Comparison of ENCODE assay signal across 25 cellular contexts in the genomic region with DNA sequence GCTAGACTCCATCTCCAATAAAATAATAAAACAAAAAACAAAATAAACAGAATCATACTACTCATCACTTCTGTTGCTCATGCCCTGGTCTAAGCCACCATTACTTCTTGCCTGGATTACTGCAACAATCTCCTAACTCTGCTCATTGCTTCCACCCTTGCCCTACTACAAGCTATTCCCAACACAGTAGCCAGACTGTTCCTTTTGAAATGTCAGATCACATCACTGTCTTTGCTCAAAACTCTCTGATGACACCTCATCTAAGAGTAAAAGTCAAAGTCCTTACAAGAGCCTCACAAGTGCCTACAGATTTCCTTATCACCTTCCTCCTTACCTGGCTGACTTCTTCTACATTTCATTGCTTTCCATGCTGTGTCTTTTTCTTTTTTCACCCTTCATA.
"Had no signal": no experiment of that assay in that cellular context is flagged by ENCODE, and none has a peak within 500 bp of the region (broad histone marks: within the 10 kb centered on the region; RNA-seq: fewer than 3 reads in every experiment).

No MANE protein-coding gene starts in this region.

- H3K27ac Mint-ChIP-seq: dendritic cell treated with granulocyte-macrophage colony-stimulating factor and Interleukin-4, amounts not matched to agents 40 ng/mL and 50 ng/mL, for 4 days; endodermal cell; mesothelial cell of epicardium; nephron progenitor cell; stimulated activated memory B cell treated with anti-CD40 and anti-IgM and Interleukin-4, amounts not matched to agents 10 μg/mL and 1 μg/mL and 100 μg/mL, for 72 hours; type B pancreatic cell had no signal

- H3K4me3 ChIP-seq: colonic mucosa, gastrocnemius medialis, prostate gland, right atrium auricular region, sigmoid colon, spleen, tibial artery had no signal

- H3K27me3 ChIP-seq: colonic mucosa, gastrocnemius medialis, right atrium auricular region, sigmoid colon, spleen, tibial artery had no signal

- H3K27ac ChIP-seq: colonic mucosa, epithelial cell of prostate, gastrocnemius medialis, prostate gland, right atrium auricular region, sigmoid colon, spleen, tibial artery had no signal

- H3K4me3 Mint-ChIP-seq: dendritic cell treated with granulocyte-macrophage colony-stimulating factor and Interleukin-4, amounts not matched to agents 40 ng/mL and 50 ng/mL, for 4 days; endodermal cell; mesothelial cell of epicardium; nephron progenitor cell; stimulated activated memory B cell treated with anti-CD40 and anti-IgM and Interleukin-4, amounts not matched to agents 10 μg/mL and 1 μg/mL and 100 μg/mL, for 72 hours; type B pancreatic cell had no signal

- H3K9me3 Mint-ChIP-seq: stimulated activated memory B cell treated with anti-CD40 and anti-IgM and Interleukin-4, amounts not matched to agents 10 μg/mL and 1 μg/mL and 100 μg/mL, for 72 hours had no signal

- DNase-seq: colonic mucosa; effector CD8-positive, alpha-beta T cell; endodermal cell; foreskin fibroblast; gastrocnemius medialis; head of caudate nucleus; mesenchymal stem cell; naive thymus-derived CD4-positive, alpha-beta T cell; nephron progenitor cell; nucleus accumbens; sigmoid colon; spleen; stimulated activated CD4-positive, alpha-beta T cell treated with anti-CD3 and anti-CD28 coated beads, Interleukin-4, amount 100 ng/mL, for 4 hours; stimulated activated naive CD8-positive, alpha-beta T cell treated with anti-CD3 and anti-CD28 coated beads, Interleukin-15, Interleukin-2, amounts not matched to agents 100 U/mL and 50 U/mL, for 24 hours; tibial artery had no signal

- H3K4me1 ChIP-seq: colonic mucosa, prostate gland had no signal

- ATAC-seq: esophagus mucosa; gastrocnemius medialis; left lobe of liver; naive thymus-derived CD4-positive, alpha-beta T cell; stimulated activated memory B cell treated with anti-CD40 and anti-IgM and Interleukin-4, amounts not matched to agents 10 μg/mL and 1 μg/mL and 100 μg/mL, for 72 hours; stimulated activated naive CD8-positive, alpha-beta T cell treated with anti-CD3 and anti-CD28 coated beads, Interleukin-15, Interleukin-2, amounts not matched to agents 100 U/mL and 50 U/mL, for 24 hours had no signal

- H3K27me3 Mint-ChIP-seq: dendritic cell treated with granulocyte-macrophage colony-stimulating factor and Interleukin-4, amounts not matched to agents 40 ng/mL and 50 ng/mL, for 4 days; naive thymus-derived CD4-positive, alpha-beta T cell; stimulated activated memory B cell treated with anti-CD40 and anti-IgM and Interleukin-4, amounts not matched to agents 10 μg/mL and 1 μg/mL and 100 μg/mL, for 72 hours; type B pancreatic cell had no signal

- FAIRE-seq: keratinocyte had no signal

- H3K9me3 ChIP-seq: colonic mucosa, gastrocnemius medialis, prostate gland, right atrium auricular region, tibial artery had no signal

- H3K36me3 ChIP-seq: colonic mucosa, gastrocnemius medialis, prostate gland, right atrium auricular region, sigmoid colon had no signal
